Comparison of ENCODE assay signal across 20 cellular contexts in the genomic region with DNA sequence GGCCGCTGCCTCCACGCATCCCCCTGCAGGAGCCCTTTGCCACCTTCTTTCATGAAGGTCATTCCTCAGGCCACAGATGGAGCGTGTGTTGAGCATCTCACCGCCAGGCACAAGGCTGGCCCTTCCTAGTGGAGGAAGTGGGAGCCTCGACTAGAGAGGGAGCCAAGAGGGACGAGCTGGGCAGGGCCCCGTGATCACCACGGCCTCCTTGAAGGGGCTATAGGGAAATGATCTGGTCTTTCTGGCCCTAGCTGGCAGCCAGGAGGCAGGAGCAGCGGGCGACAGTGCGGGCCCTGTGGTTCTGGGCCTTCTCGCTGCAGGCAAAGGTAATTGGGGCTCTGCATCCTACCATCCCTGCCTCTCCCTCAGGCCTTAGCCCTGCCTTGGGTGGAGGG. TPM values are rescaled to one million over a fixed set of nuclear protein-coding genes. Genes with fewer than 3 reads are reported as not detected.
DNase-seq lines count a peak whose midpoint lies in the region; ATAC-seq, FAIRE-seq and TF ChIP-seq lines count a peak whose summit lies in the region.
"Had no signal": no experiment of that assay in that cellular context is flagged by ENCODE, and none has a peak within 500 bp of the region (broad histone marks: within the 10 kb centered on the region; RNA-seq: fewer than 3 reads in every experiment).

No MANE protein-coding gene starts in this region.

- peaks cover 0 to 4% of the 10 kb centered on the region in 2 experiments for H4K20me1 ChIP-seq in H1 (replicated peaks in 1 of 2; ENCODE audit: control insufficient read depth in 1 of 2, insufficient read depth in 2 of 2, low read length in 2 of 2)

- H3K56ac ChIP-seq in H1 (replicated peaks; ENCODE audit: insufficient read length, low read depth, low read length), result no peak overlapping the region

- no peaks in the 10 kb centered on the region for H3K4me1 ChIP-seq in HUES6 (ENCODE audit: control insufficient read depth, insufficient read depth, low read length)
- no peaks in the 10 kb centered on the region; a peak in 2 of 7 replicates for H3K4me1 ChIP-seq in H1 (replicated peaks in 1 of 4; ENCODE audit: control insufficient read depth in 3 of 4, insufficient read depth in 4 of 4, low read length in 3 of 4)

- H2AFZ ChIP-seq in H1 (ENCODE audit: low read length), result no peak overlapping the region

- H3K79me2 ChIP-seq in H1 (ENCODE audit: control insufficient read depth in 1 of 2, insufficient read depth in 2 of 2, low read length in 2 of 2), result no peaks in the 10 kb centered on the region

- no peak for TF ChIP-seq RAD21 in H1 (IDR thresholded peaks at IDR 0.05 in 1 of 2, conservative IDR thresholded peaks at IDR 0.05 in 1 of 2; ENCODE audit: low read depth in 2 of 2, low read length in 2 of 2)

- 98% methylated on average over 9 of the region's 12 CpGs; no CpG with 5 or more reads in 1 of the 2 experiments for WGBS in H1 (ENCODE audit: extremely low coverage in 1 of 2, insufficient coverage in 1 of 2, insufficient read length in 1 of 2, insufficient replicate concordance in 2 of 2, low coverage in 1 of 2, low lambda C conversion rate in 2 of 2, missing lambda C conversion rate in 1 of 2), 2 experiments

- no peak for DNase-seq in activated naive CD8-positive, alpha-beta T cell treated with anti-CD3 and anti-CD28 coated beads, Interleukin-2, amount 50 U/mL, for 24 hours
- DNase-seq in activated naive CD8-positive, alpha-beta T cell treated with anti-CD3 and anti-CD28 coated beads for 36 hours, result no peak
- DNase-seq in H1 (ENCODE audit: low read depth in 1 of 2, low spot score in 2 of 2), result no peak
- DNase-seq in AG08395 (ENCODE audit: low spot score), result no peak
- DNase-seq: EL, GOT3, Karpas-422, MG63, NCI-H1048, NCI-H1436, NCI-H1930, NCI-H345, NCI-H524 treated with DMSO at 0.1 percent for 48 hours, PC-3, RPMI8226 had no signal

- no peaks in the 10 kb centered on the region for H3K27me3 Mint-ChIP-seq in activated naive CD8-positive, alpha-beta T cell treated with anti-CD3 and anti-CD28 coated beads, Interleukin-2, amount 50 U/mL, for 24 hours
- no peaks in the 10 kb centered on the region for H3K27me3 Mint-ChIP-seq in activated naive CD8-positive, alpha-beta T cell treated with anti-CD3 and anti-CD28 coated beads for 36 hours

- no peak overlapping the region for H3K18ac ChIP-seq in H1 (ENCODE audit: extremely low read depth, low read length)

- no peak overlapping the region for H3K4me3 ChIP-seq in HUES6 (ENCODE audit: low read depth, low read length)
- H3K4me3 ChIP-seq in H1 (ENCODE audit: extremely low read depth in 1 of 4, insufficient read depth in 2 of 4, low read depth in 3 of 4, low read length in 4 of 4), result no peak overlapping the region
- H3K4me3 ChIP-seq: GM12878, MG63 had no signal

- no peak overlapping the region for H4K91ac ChIP-seq in H1 (replicated peaks; ENCODE audit: insufficient read length, low read length)

- no peak overlapping the region for H3K4me2 ChIP-seq in H1 (ENCODE audit: insufficient read depth in 1 of 2, low read depth in 2 of 2, low read length in 2 of 2)

- H2BK120ac ChIP-seq in H1 (replicated peaks; ENCODE audit: low read depth, low read length), result no peak overlapping the region

- H3K27ac ChIP-seq in HUES6 (ENCODE audit: low read depth, low read length), result no peak overlapping the region
- H3K27ac ChIP-seq in H1 (ENCODE audit: low read depth, low read length), result no peak overlapping the region

- H3K9me3 ChIP-seq in HUES6 (ENCODE audit: control insufficient read depth, insufficient read depth, low read depth, low read length) (no peaks in the 10 kb centered on the region), H1 (ENCODE audit: insufficient read depth in 2 of 2, low read depth in 1 of 2, low read length in 1 of 2) (no peaks in the 10 kb centered on the region)
- H3K9me3 ChIP-seq: MG63 had no signal

- no peak for TF ChIP-seq POLR2A in H1 (IDR thresholded peaks at IDR 0.05; ENCODE audit: control extremely low read depth in 1 of 2, low read depth in 2 of 2, low read length in 2 of 2)

- H3K14ac ChIP-seq in H1 (ENCODE audit: insufficient read length), result no peak overlapping the region

- H3K36me3 Mint-ChIP-seq in activated naive CD8-positive, alpha-beta T cell treated with anti-CD3 and anti-CD28 coated beads, Interleukin-2, amount 50 U/mL, for 24 hours (ENCODE audit: low read depth), result peaks cover 29% of the 10 kb centered on the region
- H3K36me3 Mint-ChIP-seq in activated naive CD8-positive, alpha-beta T cell treated with anti-CD3 and anti-CD28 coated beads for 36 hours, result peaks cover 6% of the 10 kb centered on the region

- H3K9ac ChIP-seq in HUES6 (ENCODE audit: low read length), result peak overlapping the region; percentile 15
- no peak overlapping the region for H3K9ac ChIP-seq in H1 (replicated peaks in 1 of 4; ENCODE audit: extremely low read depth in 1 of 4, low read depth in 3 of 4, low read length in 3 of 4)

- H3K27ac Mint-ChIP-seq in activated naive CD8-positive, alpha-beta T cell treated with anti-CD3 and anti-CD28 coated beads, Interleukin-2, amount 50 U/mL, for 24 hours, result peak overlapping the region; percentile 54
- no peak overlapping the region for H3K27ac Mint-ChIP-seq in activated naive CD8-positive, alpha-beta T cell treated with anti-CD3 and anti-CD28 coated beads for 36 hours

- FAIRE-seq in H1 (lab: Jason Lieb, UNC), result no peak
- FAIRE-seq: GM12878 had no signal

- no peak overlapping the region for H3K23ac ChIP-seq in H1 (ENCODE audit: insufficient read length)

- H3K23me2 ChIP-seq in H1 (ENCODE audit: low read depth, low read length), result no peaks in the 10 kb centered on the region

- H2BK15ac ChIP-seq in H1 (ENCODE audit: low read length), result no peak overlapping the region

- H3K36me3 ChIP-seq in HUES6 (ENCODE audit: control insufficient read depth, insufficient read depth, low read length) (peaks cover 24% of the 10 kb centered on the region), H1 (ENCODE audit: control insufficient read depth in 2 of 4, insufficient read depth in 4 of 4, low read length in 3 of 4) (peaks cover 0 to 3% (median 0%) of the 10 kb centered on the region in 4 experiments; a peak in 2 of 8 replicates)

- H3K4me1 Mint-ChIP-seq in activated naive CD8-positive, alpha-beta T cell treated with anti-CD3 and anti-CD28 coated beads, Interleukin-2, amount 50 U/mL, for 24 hours, result peaks cover 26% of the 10 kb centered on the region
- H3K4me1 Mint-ChIP-seq in activated naive CD8-positive, alpha-beta T cell treated with anti-CD3 and anti-CD28 coated beads for 36 hours, result peaks cover 21% of the 10 kb centered on the region

- H4K5ac ChIP-seq in H1 (ENCODE audit: insufficient read length, low read depth, low read length), result no peak overlapping the region

- CTCF ChIA-PET in H1 (lab: Charles Lee; ENCODE audit: partially characterized antibody), result interaction anchor here (0.8 to 2.2 kb wide), 8 partner anchors 9 to 382 kb away, joined by 3 to 13 read pairs (median 4); no protein-coding TSS in a partner anchor

- H2BK20ac ChIP-seq in H1 (ENCODE audit: low read length), result no peak overlapping the region

- H3K79me1 ChIP-seq in H1 (ENCODE audit: low read depth, low read length), result no peaks in the 10 kb centered on the region; the same call in 1 of the 2 replicates

- no peak overlapping the region; the same call in 1 of the 2 replicates for H4K8ac ChIP-seq in H1 (ENCODE audit: extremely low read depth, insufficient read depth, low read length)

- no peaks in the 10 kb centered on the region for H3K27me3 ChIP-seq in HUES6 (ENCODE audit: control insufficient read depth, insufficient read depth, low read length)
- H3K27me3 ChIP-seq in H1 (replicated peaks in 1 of 4; ENCODE audit: control insufficient read depth in 3 of 4, extremely low read depth in 1 of 4, insufficient read depth in 3 of 4, low read length in 3 of 4), result no peaks in the 10 kb centered on the region
- H3K27me3 ChIP-seq: MG63 had no signal

- no peak overlapping the region for H2BK12ac ChIP-seq in H1 (ENCODE audit: low read depth, low read length)

- ATAC-seq in activated naive CD8-positive, alpha-beta T cell treated with anti-CD3 and anti-CD28 coated beads, Interleukin-2, amount 50 U/mL, for 24 hours, result no peak
- ATAC-seq in HG03378 (IDR thresholded peaks at IDR 0.05; ENCODE audit: unreplicated experiment) (no peak), HG03097 (IDR thresholded peaks at IDR 0.05; ENCODE audit: low FRiP score, unreplicated experiment) (no peak)
- ATAC-seq: GM12878, PC-3 had no signal

- no peak for TF ChIP-seq EP300 in H1 (IDR thresholded peaks at IDR 0.05; ENCODE audit: borderline replicate concordance in 1 of 2, low read depth in 2 of 2, low read length in 2 of 2)

- H2AK5ac ChIP-seq in H1 (ENCODE audit: low read depth, low read length), result no peak overlapping the region

- H3K4me3 Mint-ChIP-seq in activated naive CD8-positive, alpha-beta T cell treated with anti-CD3 and anti-CD28 coated beads, Interleukin-2, amount 50 U/mL, for 24 hours, result peak overlapping the region; percentile 14
- H3K4me3 Mint-ChIP-seq in activated naive CD8-positive, alpha-beta T cell treated with anti-CD3 and anti-CD28 coated beads for 36 hours, result no peak overlapping the region
- H3K4me3 Mint-ChIP-seq: CD14-positive monocyte had no signal

- H3K9me3 Mint-ChIP-seq in activated naive CD8-positive, alpha-beta T cell treated with anti-CD3 and anti-CD28 coated beads, Interleukin-2, amount 50 U/mL, for 24 hours, result no peaks in the 10 kb centered on the region
- H3K9me3 Mint-ChIP-seq in activated naive CD8-positive, alpha-beta T cell treated with anti-CD3 and anti-CD28 coated beads for 36 hours, result no peaks in the 10 kb centered on the region
- H3K9me3 Mint-ChIP-seq: CD14-positive monocyte had no signal

- no peak overlapping the region for H3K4ac ChIP-seq in H1 (replicated peaks; ENCODE audit: insufficient read length, low read depth, low read length)

- H2BK5ac ChIP-seq in H1 (ENCODE audit: low read depth, low read length), result 0 out of 2 replicates have a peak overlapping the region, but pooled peaks have one; percentile 16

- POLR2A ChIA-PET in H1 (lab: Charles Lee; ENCODE audit: partially characterized antibody), result interaction anchor here (2.4 to 5.6 kb wide), 3 partner anchors 9 to 18 kb away, joined by 9 to 30 read pairs (median 17); no protein-coding TSS in a partner anchor

- TF ChIP-seq CTCF in H1 (IDR thresholded peaks at IDR 0.05; ENCODE audit: control extremely low read depth in 1 of 3, insufficient read depth in 1 of 3, low read depth in 1 of 3, low read length in 3 of 3), result no peak

TF ChIP-seq in H1, 55 proteins besides CTCF, POLR2A, EP300 and RAD21 (continues in another document):
- no peak for TF ChIP-seq SRF (IDR thresholded peaks at IDR 0.05; ENCODE audit: low read depth, low read length)

RNA-seq across cellular contexts. Expression of a gene that starts 49.1 kb away (rescaled TPM):
- 10 to 100 TPM; 43.4 to 45.8 TPM for total RNA-seq in activated naive CD8-positive, alpha-beta T cell treated with anti-CD3 and anti-CD28 coated beads for 36 hours
- total RNA-seq in H1 (2021; fragmentation: NEBNext Ultra II Directional; extraction: Animal tissue kit (Norgen Biotek cat#: 25700)), result 46.0 and 47.8 TPM in 2 replicates
- polyA plus RNA-seq in H1 (2011; rRNA removed), result 48.2 and 74.5 TPM in 2 replicates
- 50.7 TPM for polyA plus RNA-seq in H1 (2011; cell fraction: cytosol; rRNA removed)
- polyA plus RNA-seq in H1 (2011; cell fraction: nucleus; rRNA removed), result 82.6 TPM
- polyA plus RNA-seq in H1 (2012, experiment 1 of 2), result 28.1 to 40.3 TPM (median 36.9 TPM) in 4 replicates
- polyA plus RNA-seq in H1 (2012, experiment 2 of 2), result 32.5 TPM
- 35.2 TPM for polyA plus RNA-seq in H1 (2013, experiment 1 of 2)
- 34.6 TPM for polyA plus RNA-seq in H1 (2013, experiment 2 of 2)
- polyA minus RNA-seq in H1 (2011; rRNA and poly(A)+ RNA removed), result 25.0 and 35.5 TPM in 2 replicates
- polyA minus RNA-seq in H1 (2011; cell fraction: cytosol; rRNA and poly(A)+ RNA removed), result 30.1 TPM
- polyA minus RNA-seq in H1 (2011; cell fraction: nucleus; rRNA and poly(A)+ RNA removed), result 29.5 TPM
